Comparison of ENCODE assay signal across 20 cellular contexts in the genomic region with DNA sequence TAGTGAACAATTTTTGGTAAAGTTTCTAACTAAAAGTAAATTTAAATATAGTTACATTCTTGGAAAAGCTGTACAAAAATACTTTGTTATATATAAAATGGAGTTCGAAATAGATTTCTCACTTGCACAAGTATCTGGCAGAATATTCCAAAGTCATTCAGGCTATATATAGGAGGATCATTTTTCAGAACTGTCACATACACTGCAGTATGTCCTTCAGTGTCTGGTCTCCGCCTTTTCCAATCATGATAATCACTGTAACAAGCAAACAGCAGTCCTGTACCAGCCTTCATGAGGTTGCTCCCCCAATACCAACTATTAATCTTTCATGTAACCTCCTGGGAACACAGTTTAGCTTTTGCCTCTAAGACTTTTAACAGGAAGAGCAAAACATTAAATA.
"Had no signal": no experiment of that assay in that cellular context is flagged by ENCODE, and none has a peak within 500 bp of the region (broad histone marks: within the 10 kb centered on the region; RNA-seq: fewer than 3 reads in every experiment).

No MANE protein-coding gene starts in this region.

- H3K27ac Mint-ChIP-seq: stimulated activated memory B cell treated with anti-CD40 and anti-IgM and Interleukin-4, amounts not matched to agents 10 μg/mL and 1 μg/mL and 100 μg/mL, for 72 hours; stimulated activated naive CD8-positive, alpha-beta T cell treated with anti-CD3 and anti-CD28 coated beads, Interleukin-15, Interleukin-2, amounts not matched to agents 100 ng/mL and 50 ng/mL, for 24 hours had no signal

- H3K27ac ChIP-seq: coronary artery, left lung, neutrophil, tibial artery, upper lobe of left lung, uterus had no signal

- H3K9me3 Mint-ChIP-seq: stimulated activated memory B cell treated with anti-CD40 and anti-IgM and Interleukin-4, amounts not matched to agents 10 μg/mL and 1 μg/mL and 100 μg/mL, for 72 hours; stimulated activated naive CD8-positive, alpha-beta T cell treated with anti-CD3 and anti-CD28 coated beads, Interleukin-15, Interleukin-2, amounts not matched to agents 100 ng/mL and 50 ng/mL, for 24 hours had no signal

- H3K27me3 Mint-ChIP-seq: naive thymus-derived CD8-positive, alpha-beta T cell; stimulated activated memory B cell treated with anti-CD40 and anti-IgM and Interleukin-4, amounts not matched to agents 10 μg/mL and 1 μg/mL and 100 μg/mL, for 72 hours; stimulated activated naive CD8-positive, alpha-beta T cell treated with anti-CD3 and anti-CD28 coated beads, Interleukin-15, Interleukin-2, amounts not matched to agents 100 ng/mL and 50 ng/mL, for 24 hours had no signal

- H3K4me1 ChIP-seq: left lung, tibial artery, upper lobe of left lung, uterus had no signal

- H3K27me3 ChIP-seq: left lung, neutrophil, spleen, tibial artery, upper lobe of left lung, uterus had no signal

- ATAC-seq: left lung; naive thymus-derived CD8-positive, alpha-beta T cell; stimulated activated memory B cell treated with anti-CD40 and anti-IgM and Interleukin-4, amounts not matched to agents 10 μg/mL and 1 μg/mL and 100 μg/mL, for 72 hours had no signal

- H3K9me3 ChIP-seq: left lung, neutrophil, tibial artery had no signal

- H3K4me3 Mint-ChIP-seq: naive thymus-derived CD8-positive, alpha-beta T cell; stimulated activated memory B cell treated with anti-CD40 and anti-IgM and Interleukin-4, amounts not matched to agents 10 μg/mL and 1 μg/mL and 100 μg/mL, for 72 hours; stimulated activated naive CD8-positive, alpha-beta T cell treated with anti-CD3 and anti-CD28 coated beads, Interleukin-15, Interleukin-2, amounts not matched to agents 100 ng/mL and 50 ng/mL, for 24 hours had no signal

- DNase-seq: effector CD4-positive, alpha-beta T cell; foreskin melanocyte; islet precursor cell; left lung; mesendoderm; naive thymus-derived CD8-positive, alpha-beta T cell; posterior cingulate gyrus; right cardiac atrium; spleen; stimulated activated CD4-positive, alpha-beta T cell treated with anti-CD3 and anti-CD28 coated beads, Interleukin-15, amount 100 ng/mL, for 24 hours; stimulated activated CD4-positive, alpha-beta T cell treated with anti-CD3 and anti-CD28 coated beads, Interleukin-1b, Interleukin-23, amount 100 ng/mL, for 48 hours; stimulated activated CD4-positive, alpha-beta T cell treated with anti-CD3 and anti-CD28 coated beads, Interleukin-4, amount 100 ng/mL, for 24 hours; tibial artery; upper lobe of left lung; uterus had no signal

- H3K4me1 Mint-ChIP-seq: stimulated activated memory B cell treated with anti-CD40 and anti-IgM and Interleukin-4, amounts not matched to agents 10 μg/mL and 1 μg/mL and 100 μg/mL, for 72 hours had no signal

- H3K36me3 ChIP-seq: uterus had no signal

- H3K4me3 ChIP-seq: coronary artery, left lung, lung, spleen, tibial artery, upper lobe of left lung, uterus had no signal
